1 cellular context compared by ENCODE assay signal in the genomic region with DNA sequence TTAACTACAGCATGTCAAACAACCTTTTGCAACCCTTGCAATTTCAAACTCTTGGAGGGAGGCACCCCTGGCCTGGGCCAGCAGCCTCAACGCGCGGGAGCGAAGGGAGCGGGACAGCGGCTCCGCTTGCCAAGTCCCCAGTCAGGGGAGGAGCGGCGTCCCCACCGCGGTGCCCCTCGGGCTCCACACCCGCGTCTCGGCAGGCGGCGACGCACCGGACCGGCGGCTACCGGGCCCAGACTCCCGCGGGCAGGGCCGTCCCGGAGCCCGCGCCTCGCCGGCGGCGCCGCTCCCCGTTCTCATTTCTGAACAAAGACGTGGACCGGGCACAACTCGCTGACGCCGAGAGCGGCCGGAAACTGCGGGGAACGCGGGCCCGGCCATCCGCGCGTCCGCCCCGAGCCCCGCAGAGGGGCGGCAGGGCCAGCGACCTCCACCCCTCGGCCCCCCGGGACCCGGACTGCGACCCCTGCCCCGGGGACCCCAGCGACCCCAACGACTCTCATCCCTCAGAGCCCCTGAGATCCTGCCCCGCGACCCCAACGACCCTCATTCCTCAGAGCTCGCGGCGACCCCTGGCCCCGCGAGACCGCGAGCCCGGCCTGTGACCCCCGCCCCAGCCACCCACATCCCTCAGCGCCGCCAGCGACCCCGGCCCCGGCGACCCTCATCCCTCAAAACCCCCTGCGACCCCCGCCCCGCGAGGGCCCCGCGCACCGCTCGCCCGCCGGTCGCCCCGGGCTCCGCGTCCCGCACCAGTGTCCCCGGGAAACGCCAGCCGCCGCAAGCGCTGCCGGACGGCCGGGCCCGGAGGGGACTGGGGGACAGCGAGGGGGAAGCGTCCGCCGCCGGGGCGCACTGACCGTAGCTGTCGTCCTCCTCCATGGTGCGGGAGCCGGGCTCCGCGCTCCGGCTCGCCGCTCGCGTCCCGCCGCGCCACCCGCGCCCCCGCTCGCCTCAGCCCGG.
TF ChIP-seq lines count a peak whose summit lies in the region.

A gene with protein sequence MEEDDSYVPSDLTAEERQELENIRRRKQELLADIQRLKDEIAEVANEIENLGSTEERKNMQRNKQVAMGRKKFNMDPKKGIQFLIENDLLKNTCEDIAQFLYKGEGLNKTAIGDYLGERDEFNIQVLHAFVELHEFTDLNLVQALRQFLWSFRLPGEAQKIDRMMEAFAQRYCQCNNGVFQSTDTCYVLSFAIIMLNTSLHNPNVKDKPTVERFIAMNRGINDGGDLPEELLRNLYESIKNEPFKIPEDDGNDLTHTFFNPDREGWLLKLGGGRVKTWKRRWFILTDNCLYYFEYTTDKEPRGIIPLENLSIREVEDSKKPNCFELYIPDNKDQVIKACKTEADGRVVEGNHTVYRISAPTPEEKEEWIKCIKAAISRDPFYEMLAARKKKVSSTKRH (minus strand): TSS at position 935 of the 966 bp plus-strand sequence. CDS start 50 bp downstream, at position 885.

TF ChIP-seq in HepG2, 621 proteins besides CTCF, POLR2A, EP300 and RAD21 (continued from another document and continues in another):
- TF ChIP-seq MZF1 (CRISPR knock-in tag; IDR thresholded peaks at IDR 0.05; ENCODE audit: borderline replicate concordance) (no peak), ZNF263 (CRISPR knock-in tag; IDR thresholded peaks at IDR 0.05) (peak; percentile 17; the same call in 1 of the 2 replicates), MAFG (CRISPR knock-in tag; IDR thresholded peaks at IDR 0.05) (no peak), ATF7-NPFF (CRISPR knock-in tag; IDR thresholded peaks at IDR 0.05; ENCODE audit: low read depth) (peak; percentile 62; the same call in 1 of the 2 replicates), SRY (CRISPR knock-in tag; IDR thresholded peaks at IDR 0.05) (peak; percentile 63; the same call in 1 of the 2 replicates), PHF21A (CRISPR knock-in tag; IDR thresholded peaks at IDR 0.05) (0 out of 2 replicates have a peak, but pooled peaks have one; percentile 8), SSRP1 (CRISPR knock-in tag; IDR thresholded peaks at IDR 0.05) (no peak), ZSCAN20 (CRISPR knock-in tag; IDR thresholded peaks at IDR 0.05; ENCODE audit: borderline replicate concordance) (peak; percentile 75; the same call in 1 of the 2 replicates), MTF1 (CRISPR knock-in tag; IDR thresholded peaks at IDR 0.05) (0 out of 2 replicates have a peak, but pooled peaks have one; percentile 32), MEIS2 (CRISPR knock-in tag; IDR thresholded peaks at IDR 0.05) (0 out of 2 replicates have a peak, but pooled peaks have one; percentile 50), ZNF367 (CRISPR knock-in tag; IDR thresholded peaks at IDR 0.05; ENCODE audit: borderline replicate concordance) (no peak), SAP130 (CRISPR knock-in tag; IDR thresholded peaks at IDR 0.05; ENCODE audit: low read depth) (peak; percentile 55), CCDC6 (CRISPR knock-in tag; IDR thresholded peaks at IDR 0.05) (peak; percentile 68; the same call in 1 of the 2 replicates), ZNF234 (CRISPR knock-in tag; conservative IDR thresholded peaks at IDR 0.05) (peak; percentile 69; the same call in 1 of the 2 replicates), ZNF770 (CRISPR knock-in tag; IDR thresholded peaks at IDR 0.05) (peak; percentile 37; the same call in 1 of the 2 replicates), ZNF850 (CRISPR knock-in tag; conservative IDR thresholded peaks at IDR 0.05) (peak; percentile 53; the same call in 1 of the 2 replicates), ZBTB7B (CRISPR knock-in tag; IDR thresholded peaks at IDR 0.05) (peak; percentile 39; the same call in 1 of the 2 replicates), FOXJ3 (CRISPR knock-in tag; IDR thresholded peaks at IDR 0.05; ENCODE audit: borderline replicate concordance) (no peak), MED1 (CRISPR knock-in tag; IDR thresholded peaks at IDR 0.05) (peak; percentile 39), RXRB (CRISPR knock-in tag; IDR thresholded peaks at IDR 0.05; ENCODE audit: borderline replicate concordance) (no peak), TOPORS (CRISPR knock-in tag; IDR thresholded peaks at IDR 0.05) (0 out of 2 replicates have a peak, but pooled peaks have one; percentile 60), ZNF746 (CRISPR knock-in tag; IDR thresholded peaks at IDR 0.05) (peak; percentile 54; the same call in 1 of the 2 replicates), EED (CRISPR knock-in tag; IDR thresholded peaks at IDR 0.05) (peak; percentile 79; the same call in 1 of the 2 replicates), ZNF777 (CRISPR knock-in tag; IDR thresholded peaks at IDR 0.05) (peak; percentile 51; the same call in 1 of the 2 replicates), ARNT2 (CRISPR knock-in tag; IDR thresholded peaks at IDR 0.05; ENCODE audit: low read depth) (peak; percentile 71), POGK (CRISPR knock-in tag; conservative IDR thresholded peaks at IDR 0.05) (0 out of 2 replicates have a peak, but pooled peaks have one; percentile 41), ZNF749 (CRISPR knock-in tag; IDR thresholded peaks at IDR 0.05; ENCODE audit: borderline replicate concordance) (peak; percentile 21; the same call in 1 of the 2 replicates), TARDBP (CRISPR knock-in tag; IDR thresholded peaks at IDR 0.05) (no peak), ZNF670 (CRISPR knock-in tag; IDR thresholded peaks at IDR 0.05; ENCODE audit: borderline replicate concordance) (peak; percentile 52; the same call in 1 of the 2 replicates), ZBTB43 (CRISPR knock-in tag; conservative IDR thresholded peaks at IDR 0.05) (no peak), ZNF18 (CRISPR knock-in tag; IDR thresholded peaks at IDR 0.05; ENCODE audit: insufficient replicate concordance) (peak; percentile 65), RFXAP (CRISPR knock-in tag; IDR thresholded peaks at IDR 0.05; ENCODE audit: borderline replicate concordance) (0 out of 2 replicates have a peak, but pooled peaks have one; percentile 33), NFATC3 (CRISPR knock-in tag; IDR thresholded peaks at IDR 0.05) (no peak), ZNF496 (CRISPR knock-in tag; IDR thresholded peaks at IDR 0.05; ENCODE audit: insufficient replicate concordance) (no peak)
- TF ChIP-seq, protein P1, sequence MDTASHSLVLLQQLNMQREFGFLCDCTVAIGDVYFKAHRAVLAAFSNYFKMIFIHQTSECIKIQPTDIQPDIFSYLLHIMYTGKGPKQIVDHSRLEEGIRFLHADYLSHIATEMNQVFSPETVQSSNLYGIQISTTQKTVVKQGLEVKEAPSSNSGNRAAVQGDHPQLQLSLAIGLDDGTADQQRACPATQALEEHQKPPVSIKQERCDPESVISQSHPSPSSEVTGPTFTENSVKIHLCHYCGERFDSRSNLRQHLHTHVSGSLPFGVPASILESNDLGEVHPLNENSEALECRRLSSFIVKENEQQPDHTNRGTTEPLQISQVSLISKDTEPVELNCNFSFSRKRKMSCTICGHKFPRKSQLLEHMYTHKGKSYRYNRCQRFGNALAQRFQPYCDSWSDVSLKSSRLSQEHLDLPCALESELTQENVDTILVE (CRISPR knock-in tag; IDR thresholded peaks at IDR 0.05), result peak; percentile 36; the same call in 1 of the 2 replicates
- TF ChIP-seq, protein P2, sequence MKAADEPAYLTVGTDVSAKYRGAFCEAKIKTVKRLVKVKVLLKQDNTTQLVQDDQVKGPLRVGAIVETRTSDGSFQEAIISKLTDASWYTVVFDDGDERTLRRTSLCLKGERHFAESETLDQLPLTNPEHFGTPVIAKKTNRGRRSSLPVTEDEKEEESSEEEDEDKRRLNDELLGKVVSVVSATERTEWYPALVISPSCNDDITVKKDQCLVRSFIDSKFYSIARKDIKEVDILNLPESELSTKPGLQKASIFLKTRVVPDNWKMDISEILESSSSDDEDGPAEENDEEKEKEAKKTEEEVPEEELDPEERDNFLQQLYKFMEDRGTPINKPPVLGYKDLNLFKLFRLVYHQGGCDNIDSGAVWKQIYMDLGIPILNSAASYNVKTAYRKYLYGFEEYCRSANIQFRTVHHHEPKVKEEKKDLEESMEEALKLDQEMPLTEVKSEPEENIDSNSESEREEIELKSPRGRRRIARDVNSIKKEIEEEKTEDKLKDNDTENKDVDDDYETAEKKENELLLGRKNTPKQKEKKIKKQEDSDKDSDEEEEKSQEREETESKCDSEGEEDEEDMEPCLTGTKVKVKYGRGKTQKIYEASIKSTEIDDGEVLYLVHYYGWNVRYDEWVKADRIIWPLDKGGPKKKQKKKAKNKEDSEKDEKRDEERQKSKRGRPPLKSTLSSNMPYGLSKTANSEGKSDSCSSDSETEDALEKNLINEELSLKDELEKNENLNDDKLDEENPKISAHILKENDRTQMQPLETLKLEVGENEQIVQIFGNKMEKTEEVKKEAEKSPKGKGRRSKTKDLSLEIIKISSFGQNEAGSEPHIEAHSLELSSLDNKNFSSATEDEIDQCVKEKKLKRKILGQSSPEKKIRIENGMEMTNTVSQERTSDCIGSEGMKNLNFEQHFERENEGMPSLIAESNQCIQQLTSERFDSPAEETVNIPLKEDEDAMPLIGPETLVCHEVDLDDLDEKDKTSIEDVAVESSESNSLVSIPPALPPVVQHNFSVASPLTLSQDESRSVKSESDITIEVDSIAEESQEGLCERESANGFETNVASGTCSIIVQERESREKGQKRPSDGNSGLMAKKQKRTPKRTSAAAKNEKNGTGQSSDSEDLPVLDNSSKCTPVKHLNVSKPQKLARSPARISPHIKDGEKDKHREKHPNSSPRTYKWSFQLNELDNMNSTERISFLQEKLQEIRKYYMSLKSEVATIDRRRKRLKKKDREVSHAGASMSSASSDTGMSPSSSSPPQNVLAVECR (CRISPR knock-in tag; IDR thresholded peaks at IDR 0.05; ENCODE audit: borderline replicate concordance), result peak; percentile 51; the same call in 1 of the 2 replicates
- TF ChIP-seq, protein P3, sequence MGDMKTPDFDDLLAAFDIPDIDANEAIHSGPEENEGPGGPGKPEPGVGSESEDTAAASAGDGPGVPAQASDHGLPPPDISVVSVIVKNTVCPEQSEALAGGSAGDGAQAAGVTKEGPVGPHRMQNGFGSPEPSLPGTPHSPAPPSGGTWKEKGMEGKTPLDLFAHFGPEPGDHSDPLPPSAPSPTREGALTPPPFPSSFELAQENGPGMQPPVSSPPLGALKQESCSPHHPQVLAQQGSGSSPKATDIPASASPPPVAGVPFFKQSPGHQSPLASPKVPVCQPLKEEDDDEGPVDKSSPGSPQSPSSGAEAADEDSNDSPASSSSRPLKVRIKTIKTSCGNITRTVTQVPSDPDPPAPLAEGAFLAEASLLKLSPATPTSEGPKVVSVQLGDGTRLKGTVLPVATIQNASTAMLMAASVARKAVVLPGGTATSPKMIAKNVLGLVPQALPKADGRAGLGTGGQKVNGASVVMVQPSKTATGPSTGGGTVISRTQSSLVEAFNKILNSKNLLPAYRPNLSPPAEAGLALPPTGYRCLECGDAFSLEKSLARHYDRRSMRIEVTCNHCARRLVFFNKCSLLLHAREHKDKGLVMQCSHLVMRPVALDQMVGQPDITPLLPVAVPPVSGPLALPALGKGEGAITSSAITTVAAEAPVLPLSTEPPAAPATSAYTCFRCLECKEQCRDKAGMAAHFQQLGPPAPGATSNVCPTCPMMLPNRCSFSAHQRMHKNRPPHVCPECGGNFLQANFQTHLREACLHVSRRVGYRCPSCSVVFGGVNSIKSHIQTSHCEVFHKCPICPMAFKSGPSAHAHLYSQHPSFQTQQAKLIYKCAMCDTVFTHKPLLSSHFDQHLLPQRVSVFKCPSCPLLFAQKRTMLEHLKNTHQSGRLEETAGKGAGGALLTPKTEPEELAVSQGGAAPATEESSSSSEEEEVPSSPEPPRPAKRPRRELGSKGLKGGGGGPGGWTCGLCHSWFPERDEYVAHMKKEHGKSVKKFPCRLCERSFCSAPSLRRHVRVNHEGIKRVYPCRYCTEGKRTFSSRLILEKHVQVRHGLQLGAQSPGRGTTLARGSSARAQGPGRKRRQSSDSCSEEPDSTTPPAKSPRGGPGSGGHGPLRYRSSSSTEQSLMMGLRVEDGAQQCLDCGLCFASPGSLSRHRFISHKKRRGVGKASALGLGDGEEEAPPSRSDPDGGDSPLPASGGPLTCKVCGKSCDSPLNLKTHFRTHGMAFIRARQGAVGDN (CRISPR knock-in tag; IDR thresholded peaks at IDR 0.05), result peak; percentile 64
